Comparison of ENCODE assay signal across 23 cellular contexts in the genomic region with DNA sequence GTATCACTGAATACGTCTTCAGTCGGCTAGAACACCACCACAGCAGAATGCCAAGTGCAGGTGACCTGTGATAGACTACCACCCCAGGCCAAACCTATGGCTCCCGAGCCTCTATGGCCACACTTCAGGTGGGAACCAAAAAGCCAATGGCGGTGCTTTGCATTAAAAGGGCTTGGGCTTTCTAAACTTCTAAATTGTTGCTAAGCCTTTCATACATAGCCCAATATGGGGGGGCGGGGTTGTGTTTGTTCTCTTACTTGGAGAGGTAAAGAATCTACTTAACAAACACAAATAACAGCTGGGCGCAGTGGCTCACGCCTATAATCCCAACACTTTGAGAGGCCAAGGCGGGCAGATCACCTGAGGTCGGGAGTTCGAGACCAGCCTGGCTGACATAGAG. TPM values are rescaled to one million over a fixed set of nuclear protein-coding genes. Genes with fewer than 3 reads are reported as not detected.
DNase-seq lines count a peak whose midpoint lies in the region; ATAC-seq and TF ChIP-seq lines count a peak whose summit lies in the region.
"Had no signal": no experiment of that assay in that cellular context is flagged by ENCODE, and none has a peak within 500 bp of the region (broad histone marks: within the 10 kb centered on the region; RNA-seq: fewer than 3 reads in every experiment).

No MANE protein-coding gene starts in this region.

- H3K9me3 Mint-ChIP-seq in activated naive CD4-positive, alpha-beta T cell treated with anti-CD3 and anti-CD28 coated beads, Interleukin-2, amount 50 U/mL, for 72 hours, result no peaks in the 10 kb centered on the region
- H3K9me3 Mint-ChIP-seq: activated naive CD4-positive, alpha-beta T cell treated with anti-CD3 and anti-CD28 coated beads, Interleukin-2, amount 10 ng/mL, durations not matched to agents 7 days and 5 days; CD8-positive, alpha-beta T cell had no signal

- no peak for ATAC-seq in Right ventricle myocardium superior (ENCODE audit: poor library complexity)
- ATAC-seq in activated naive CD4-positive, alpha-beta T cell treated with anti-CD3 and anti-CD28 coated beads, Interleukin-2, amount 50 U/mL, for 72 hours, result no peak
- ATAC-seq: activated CD8-positive, alpha-beta memory T cell treated with anti-CD3 and anti-CD28 coated beads, Interleukin-2, amount 10 ng/mL, durations not matched to agents 7 days and 5 days; CD8-positive, alpha-beta T cell had no signal

- no peak for TF ChIP-seq CTCF in right atrium auricular region (IDR thresholded peaks at IDR 0.05)
- no peak for TF ChIP-seq CTCF in testis (IDR thresholded peaks at IDR 0.05)

- intact Hi-C loops in Right ventricle myocardium superior (cut with DNase I), result no loop called here
- intact Hi-C loops in testis (cut with DNase I; ENCODE audit: low total_unique reads), result no loop called here

- H3K36me3 ChIP-seq in right atrium auricular region (no peaks in the 10 kb centered on the region), esophagus (ENCODE audit: control insufficient read depth in 2 of 2, insufficient read depth in 2 of 2, low read length in 1 of 2) (no peaks in the 10 kb centered on the region), testis (ENCODE audit: low read depth, missing control alignments) (no peaks in the 10 kb centered on the region)

- peak overlapping the region; percentile 68 to 75 for H3K27ac ChIP-seq in right atrium auricular region
- H3K27ac ChIP-seq in esophagus (ENCODE audit: low read depth in 2 of 2, low read length in 1 of 2), result peak overlapping the region; percentile 2 to 51
- peak overlapping the region; percentile 28 to 40 for H3K27ac ChIP-seq in testis

- TF ChIP-seq POLR2A in testis (IDR thresholded peaks at IDR 0.05), result no peak

- DNase-seq in right atrium auricular region (ENCODE audit: low spot score), result no peak
- DNase-seq in Right ventricle myocardium superior, result no peak
- DNase-seq in NAMALWA (ENCODE audit: low spot score), result peak; percentile 24
- DNase-seq in testis, result no peak
- no peak for DNase-seq in activated naive CD4-positive, alpha-beta T cell treated with anti-CD3 and anti-CD28 coated beads, Interleukin-2, amount 50 U/mL, for 72 hours (ENCODE audit: low spot score in 2 of 2)
- DNase-seq in HuH-7 (ENCODE audit: low spot score), result no peak
- no peak for DNase-seq in MV-4-11 (lab: John Stamatoyannopoulos, UW)
- DNase-seq: activated CD4-positive, alpha-beta T cell treated with anti-CD3 and anti-CD28 coated beads for 4 hours; activated CD8-positive, alpha-beta memory T cell treated with anti-CD3 and anti-CD28 coated beads, Interleukin-2, amount 10 ng/mL, durations not matched to agents 7 days and 5 days; activated naive CD4-positive, alpha-beta T cell treated with anti-CD3 and anti-CD28 coated beads, Interleukin-2, amount 10 ng/mL, durations not matched to agents 7 days and 5 days; anterior cingulate cortex; CD8-positive, alpha-beta T cell; IMR-90; NCI-H1436; NCI-H510A treated with DMSO at 0.1 percent for 48 hours; occipital lobe; small intestine; stimulated activated CD4-positive, alpha-beta T cell treated with anti-CD3 and anti-CD28 coated beads, Interleukin-1b, Interleukin-23, amount 100 ng/mL, for 48 hours; T-helper 2 cell had no signal

- WGBS in esophagus, 2 donors, result 86 to 90% methylated on average over 10 of the region's 10 CpGs
- WGBS in testis, 2 donors, result 96 to 97% methylated on average over 10 of the region's 10 CpGs

- no peaks in the 10 kb centered on the region for H3K36me3 Mint-ChIP-seq in activated naive CD4-positive, alpha-beta T cell treated with anti-CD3 and anti-CD28 coated beads, Interleukin-2, amount 50 U/mL, for 72 hours

- H3K27me3 ChIP-seq in right atrium auricular region (no peaks in the 10 kb centered on the region), esophagus (ENCODE audit: control insufficient read depth in 1 of 2, insufficient read depth in 2 of 2, low read length in 2 of 2) (no peaks in the 10 kb centered on the region), testis (no peaks in the 10 kb centered on the region)

- peaks cover 0 to 43% of the 10 kb centered on the region in 2 donors for H3K4me1 ChIP-seq in right atrium auricular region
- H3K4me1 ChIP-seq in esophagus (ENCODE audit: control insufficient read depth in 2 of 2, insufficient read depth in 2 of 2, low read length in 1 of 2), result no peaks in the 10 kb centered on the region
- peaks cover 34% of the 10 kb centered on the region for H3K4me1 ChIP-seq in testis

- H3K27ac Mint-ChIP-seq in activated naive CD4-positive, alpha-beta T cell treated with anti-CD3 and anti-CD28 coated beads, Interleukin-2, amount 50 U/mL, for 72 hours, result peak overlapping the region in 1 of 2 donors; percentile 29
- H3K27ac Mint-ChIP-seq: activated CD8-positive, alpha-beta memory T cell treated with anti-CD3 and anti-CD28 coated beads, Interleukin-2, amount 10 ng/mL, durations not matched to agents 7 days and 5 days; activated naive CD4-positive, alpha-beta T cell treated with anti-CD3 and anti-CD28 coated beads, Interleukin-2, amount 10 ng/mL, durations not matched to agents 7 days and 5 days; CD8-positive, alpha-beta T cell had no signal

- H3K4me3 ChIP-seq in right atrium auricular region (no peak overlapping the region), esophagus (ENCODE audit: low read depth in 1 of 2, low read length in 2 of 2) (no peak overlapping the region), testis (no peak overlapping the region)
- H3K4me3 ChIP-seq: lung had no signal

- no peaks in the 10 kb centered on the region for H3K9me3 ChIP-seq in right atrium auricular region
- H3K9me3 ChIP-seq in esophagus (ENCODE audit: control insufficient read depth in 2 of 2, insufficient read depth in 1 of 2, low read depth in 1 of 2, low read length in 1 of 2), result no peaks in the 10 kb centered on the region
- no peaks in the 10 kb centered on the region for H3K9me3 ChIP-seq in testis

RNA-seq across cellular contexts. Expression of a gene that starts 19.7 kb away (rescaled TPM):
- 10 to 100 TPM; 24.1 to 31.0 TPM for total RNA-seq in right atrium auricular region
- total RNA-seq in Right ventricle myocardium superior, result 41.8 TPM
- polyA plus RNA-seq in esophagus, result 10 to 100 TPM; 14.4 to 18.4 TPM
- 10 to 100 TPM; 63.0 to 66.2 TPM for total RNA-seq in testis
- polyA plus RNA-seq in testis (ENCODE audit: insufficient read depth, low read depth, low replicate concordance), result 33.3 TPM
- 100 to 1,000 TPM; 118 to 133 TPM for total RNA-seq in activated naive CD4-positive, alpha-beta T cell treated with anti-CD3 and anti-CD28 coated beads, Interleukin-2, amount 50 U/mL, for 72 hours

RNA-seq across cellular contexts. Expression of a gene that starts 48.8 kb away (rescaled TPM):
- total RNA-seq in right atrium auricular region (not detected), Right ventricle myocardium superior (not detected), testis (1 to 10 TPM; 1.9 TPM)
- polyA plus RNA-seq in esophagus (under 1 TPM; 0.45 to 0.98 TPM), testis (ENCODE audit: insufficient read depth, low read depth, low replicate concordance) (1.3 TPM)
- under 1 TPM in 1 of 2 donors, not detected in 1; 0.08 TPM for total RNA-seq in activated naive CD4-positive, alpha-beta T cell treated with anti-CD3 and anti-CD28 coated beads, Interleukin-2, amount 50 U/mL, for 72 hours
- total RNA-seq: activated CD8-positive, alpha-beta memory T cell treated with anti-CD3 and anti-CD28 coated beads, Interleukin-2, amount 10 ng/mL, durations not matched to agents 7 days and 5 days; CD8-positive, alpha-beta T cell; G401; glomerular endothelial cell; IMR-90; occipital lobe had no signal
